Comparison of ENCODE assay signal across 8 cellular contexts in the genomic region with DNA sequence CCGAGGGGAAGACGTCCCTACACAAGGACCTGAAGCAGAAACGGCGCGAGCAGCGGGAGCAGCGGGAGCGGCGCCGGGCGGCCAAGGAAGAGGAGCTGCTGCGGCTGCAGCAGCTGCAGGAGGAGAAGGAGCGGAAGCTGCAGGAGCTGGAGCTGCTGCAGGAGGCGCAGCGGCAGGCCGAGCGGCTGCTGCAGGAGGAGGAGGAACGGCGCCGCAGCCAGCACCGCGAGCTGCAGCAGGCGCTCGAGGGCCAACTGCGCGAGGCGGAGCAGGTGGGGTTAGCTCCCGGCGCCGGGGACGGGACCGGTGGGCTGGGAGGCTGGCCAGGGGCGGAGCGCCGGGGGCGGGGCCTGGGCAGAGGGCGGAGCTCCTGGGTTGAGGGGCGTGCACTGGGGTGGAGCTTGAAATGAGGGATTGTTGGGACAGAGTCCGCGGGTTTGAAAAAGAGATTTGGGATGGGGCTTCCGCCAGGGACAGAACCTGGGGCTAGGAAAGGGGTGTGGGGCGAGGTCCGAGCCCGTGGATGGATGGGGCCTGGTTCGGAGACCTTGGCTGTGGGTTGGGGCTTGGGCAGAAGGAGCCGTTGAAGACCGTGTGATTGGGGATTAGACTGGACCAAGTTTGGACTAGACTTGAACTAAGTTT. TPM values are rescaled to one million over a fixed set of nuclear protein-coding genes. Genes with fewer than 3 reads are reported as not detected.
DNase-seq lines count a peak whose midpoint lies in the region; ATAC-seq, FAIRE-seq and TF ChIP-seq lines count a peak whose summit lies in the region.

No MANE protein-coding gene starts in this region.

- FAIRE-seq in RCC 7860 (lab: Jason Lieb, UNC): no peak

- TF ChIP-seq CTCF in epithelial cell of proximal tubule (conservative IDR thresholded peaks at IDR 0.05; ENCODE audit: low read depth, low read length) (no peak), GM10266 (IDR thresholded peaks at IDR 0.05; ENCODE audit: control insufficient read depth, insufficient read depth, low read depth, missing control alignments) (no peak)

- H3K27ac ChIP-seq in urinary bladder (ENCODE audit: low read depth): no peak overlapping the region

- no peaks in the 10 kb centered on the region for H3K9me3 Mint-ChIP-seq in activated naive CD4-positive, alpha-beta T cell treated with anti-CD3 and anti-CD28 coated beads, Interleukin-2, amount 50 U/mL, for 72 hours

- H3K36me3 Mint-ChIP-seq in activated naive CD4-positive, alpha-beta T cell treated with anti-CD3 and anti-CD28 coated beads, Interleukin-2, amount 50 U/mL, for 72 hours: peaks cover 22 to 41% of the 10 kb centered on the region in 2 donors

- H3K27ac Mint-ChIP-seq in activated naive CD4-positive, alpha-beta T cell treated with anti-CD3 and anti-CD28 coated beads, Interleukin-2, amount 50 U/mL, for 72 hours: peak overlapping the region; percentile 26 to 59

- H3K4me3 ChIP-seq in epithelial cell of proximal tubule (ENCODE audit: low read depth, low read length) (peak overlapping the region; percentile 56), urinary bladder (ENCODE audit: low read depth, low read length) (peak overlapping the region; percentile 37)

- ATAC-seq in activated naive CD4-positive, alpha-beta T cell treated with anti-CD3 and anti-CD28 coated beads, Interleukin-2, amount 50 U/mL, for 72 hours: no peak
- no peak for ATAC-seq in GM18511 (IDR thresholded peaks at IDR 0.05; ENCODE audit: unreplicated experiment)

- H3K4me1 ChIP-seq in urinary bladder (ENCODE audit: insufficient read depth): no peaks in the 10 kb centered on the region

- 13% methylated on average over 47 of the region's 47 CpGs for WGBS in urinary bladder

- H3K36me3 ChIP-seq in urinary bladder (ENCODE audit: insufficient read depth): no peaks in the 10 kb centered on the region

- DNase-seq in activated naive CD4-positive, alpha-beta T cell treated with anti-CD3 and anti-CD28 coated beads, Interleukin-2, amount 50 U/mL, for 72 hours (ENCODE audit: low spot score in 2 of 2): no peak
- DNase-seq in activated naive CD4-positive, alpha-beta T cell (lab: John Stamatoyannopoulos, UW): no peak
- peak; percentile 55 for DNase-seq in RCC 7860 (ENCODE audit: low spot score)
- no peak for DNase-seq in epithelial cell of proximal tubule (ENCODE audit: low read depth)
- peak; percentile 73 for DNase-seq in midbrain (lab: John Stamatoyannopoulos, UW)
- no peak for DNase-seq in GM10266 (ENCODE audit: extremely low spot score)

RNA-seq across cellular contexts. Expression of gene DEF6, which starts 20.7 kb away (rescaled TPM):
- 100 to 1,000 TPM; 107 to 156 TPM for total RNA-seq in activated naive CD4-positive, alpha-beta T cell treated with anti-CD3 and anti-CD28 coated beads, Interleukin-2, amount 50 U/mL, for 72 hours
- 4.2 and 6.0 TPM in 2 replicates for total RNA-seq in epithelial cell of proximal tubule
- 7.2 TPM for total RNA-seq in urinary bladder
- polyA plus RNA-seq in urinary bladder: 7.8 TPM

RNA-seq across cellular contexts. Expression of gene PPARD, which starts 24.0 kb away (rescaled TPM):
- 10 to 100 TPM; 23.2 to 25.1 TPM for total RNA-seq in activated naive CD4-positive, alpha-beta T cell treated with anti-CD3 and anti-CD28 coated beads, Interleukin-2, amount 50 U/mL, for 72 hours
- total RNA-seq in epithelial cell of proximal tubule (8.2 and 10.8 TPM in 2 replicates), urinary bladder (5.8 TPM)
- polyA plus RNA-seq in urinary bladder: 30.1 TPM

RNA-seq across cellular contexts. Expression of gene ZNF76, which starts 58.8 kb away (rescaled TPM):
- total RNA-seq in activated naive CD4-positive, alpha-beta T cell treated with anti-CD3 and anti-CD28 coated beads, Interleukin-2, amount 50 U/mL, for 72 hours: 10 to 100 TPM; 48.6 to 55.7 TPM
- total RNA-seq in epithelial cell of proximal tubule: 11.5 and 15.9 TPM in 2 replicates
- total RNA-seq in urinary bladder: 14.5 TPM
- 27.8 TPM for polyA plus RNA-seq in urinary bladder

Comparison
In these comparisons a context has a peak if more than half of its experiments do, and no peak if none do; other contexts are left out.
1. DNase-seq: peak in RCC 7860 (single experiment) and midbrain (single experiment); none in activated naive CD4-positive, alpha-beta T cell treated with anti-CD3 and anti-CD28 coated beads, Interleukin-2, amount 50 U/mL, for 72 hours (0 of 2), activated naive CD4-positive, alpha-beta T cell (0 of 4), epithelial cell of proximal tubule (single experiment) and GM10266 (single experiment).
2. RNA of gene DEF6, which starts 20.7 kb away (total RNA-seq): 107 to 156 TPM in activated naive CD4-positive, alpha-beta T cell treated with anti-CD3 and anti-CD28 coated beads, Interleukin-2, amount 50 U/mL, for 72 hours; 7.2 TPM in urinary bladder (single experiment) and 4.2 to 6.0 TPM in epithelial cell of proximal tubule; every median in the first group is over 10 times any median in the second.